ENCODE assay signal across 1 cellular context in genomic region chr20:31671324-31671723, GRCh38.
TF ChIP-seq lines count a peak whose summit lies in the region.

No MANE protein-coding gene starts in this region.

TF ChIP-seq in HepG2, 621 proteins besides CTCF, POLR2A, EP300 and RAD21:
- TF ChIP-seq ZNF556 (CRISPR knock-in tag; IDR thresholded peaks at IDR 0.05; ENCODE audit: borderline replicate concordance) (no peak), HOXA3 (CRISPR knock-in tag; IDR thresholded peaks at IDR 0.05) (no peak), SP140L (CRISPR knock-in tag; IDR thresholded peaks at IDR 0.05; ENCODE audit: borderline replicate concordance) (no peak), POLR2G (IDR thresholded peaks at IDR 0.05; ENCODE audit: low read depth, low read length) (peak; percentile 42), TEAD3 (CRISPR knock-in tag; optimal IDR thresholded peaks at IDR 0.05; ENCODE audit: borderline replicate concordance) (peak; percentile 30), ZNF737 (CRISPR knock-in tag; IDR thresholded peaks at IDR 0.05; ENCODE audit: borderline replicate concordance) (no peak), ZNF441 (CRISPR knock-in tag; IDR thresholded peaks at IDR 0.05; ENCODE audit: borderline replicate concordance) (no peak), ZZZ3 (CRISPR knock-in tag; IDR thresholded peaks at IDR 0.05; ENCODE audit: borderline replicate concordance) (no peak), AGO2 (optimal IDR thresholded peaks at IDR 0.05; ENCODE audit: low read depth, low read length) (peak; percentile 19), BORCS8-MEF2B (CRISPR knock-in tag; IDR thresholded peaks at IDR 0.05) (0 out of 2 replicates have a peak, but pooled peaks have one; percentile 21), POLR2AphosphoS2 (IDR thresholded peaks at IDR 0.05; ENCODE audit: low read depth, low read length) (0 out of 2 replicates have a peak, but pooled peaks have one; percentile 57), TOE1 (CRISPR knock-in tag; IDR thresholded peaks at IDR 0.05) (no peak), RBM22 (optimal IDR thresholded peaks at IDR 0.05; ENCODE audit: low read length) (peak; percentile 69)
